ENCODE assay signal across 8 cellular contexts in genomic region chr5:119411935-119412623, GRCh38. TPM values are rescaled to one million over a fixed set of nuclear protein-coding genes. Genes with fewer than 3 reads are reported as not detected.
DNase-seq lines count a peak whose midpoint lies in the region; ATAC-seq lines count a peak whose summit lies in the region.

No MANE protein-coding gene starts in this region.

- peak overlapping the region; percentile 37 for H3K4me3 ChIP-seq in mesodermal cell (ENCODE audit: extremely low read depth, insufficient read depth, low read length, poor library complexity, severe bottlenecking)

- ATAC-seq in GM19438 (IDR thresholded peaks at IDR 0.05; ENCODE audit: low read depth, unreplicated experiment) (peak; percentile 74), HG03565 (IDR thresholded peaks at IDR 0.05; ENCODE audit: unreplicated experiment) (peak; percentile 57)

- WGBS in mesodermal cell (ENCODE audit: insufficient coverage in 2 of 2), 2 experiments, result 0 to 1% methylated on average over 6 to 7 of the region's 13 CpGs

- H3K27ac ChIP-seq in mesodermal cell (ENCODE audit: low read depth, low read length, severe bottlenecking), result peak overlapping the region; percentile 55

- H3K36me3 ChIP-seq in mesodermal cell (ENCODE audit: control insufficient read depth, insufficient read depth, low read length), result no peaks in the 10 kb centered on the region

- peak; percentile 54 for DNase-seq in COR-L47 (lab: John Stamatoyannopoulos, UW)
- peak; percentile 67 for DNase-seq in NCI-H774 (lab: John Stamatoyannopoulos, UW)
- peak; percentile 8 to 24 for DNase-seq in activated CD8-positive, alpha-beta memory T cell treated with anti-CD3 and anti-CD28 coated beads for 1 hour (ENCODE audit: extremely low read depth in 1 of 2, low read depth in 1 of 2)
- DNase-seq in epidermal melanocyte (ENCODE audit: insufficient read length, low spot score), result peak; percentile 47
- DNase-seq in stromal cell of bone marrow (ENCODE audit: low read depth), result peak; percentile 69

- H3K4me1 ChIP-seq in mesodermal cell (ENCODE audit: control insufficient read depth, insufficient read depth, low read length, poor library complexity, severe bottlenecking), result peaks cover 7% of the 10 kb centered on the region

- H3K9me3 ChIP-seq in mesodermal cell (ENCODE audit: control insufficient read depth, low read length), result no peaks in the 10 kb centered on the region

RNA-seq across cellular contexts. Expression of gene HSD17B4, which starts 40.2 kb away (rescaled TPM):
- 93.7 TPM for polyA plus RNA-seq in mesodermal cell (2013, experiment 1 of 2)
- polyA plus RNA-seq in mesodermal cell (2013, experiment 2 of 2), result 103 TPM

RNA-seq across cellular contexts. Expression of gene TNFAIP8, which starts 56.3 kb away (rescaled TPM):
- 19.2 TPM for polyA plus RNA-seq in mesodermal cell (2013, experiment 1 of 2)
- polyA plus RNA-seq in mesodermal cell (2013, experiment 2 of 2), result 22.3 TPM

Comparison
In these comparisons a context has a peak if more than half of its experiments do, and no peak if none do; other contexts are left out.
1. Peak in every context shown above with its lines: DNase-seq, ATAC-seq, H3K4me3 ChIP-seq and H3K27ac ChIP-seq.
2. DNase-seq: peak in every context shown above with its lines; median percentile 69 in stromal cell of bone marrow; 67 in NCI-H774; 54 in COR-L47; 47 in epidermal melanocyte; 16 in activated CD8-positive, alpha-beta memory T cell treated with anti-CD3 and anti-CD28 coated beads for 1 hour.